ENCODE assay signal across 18 cellular contexts in genomic region chr19:19468424-19469050, GRCh38. TPM values are rescaled to one million over a fixed set of nuclear protein-coding genes. Genes with fewer than 3 reads are reported as not detected.
A peak's percentile ranks its signal among the peaks of the same experiment; 100 is the strongest.
DNase-seq lines count a peak whose midpoint lies in the region; ATAC-seq and TF ChIP-seq lines count a peak whose summit lies in the region.
"Had no signal": no experiment of that assay in that cellular context is flagged by ENCODE, and none has a peak within 500 bp of the region (broad histone marks: within the 10 kb centered on the region; RNA-seq: fewer than 3 reads in every experiment).

No MANE protein-coding gene starts in this region.

- DNase-seq in activated CD4-positive, alpha-beta T cell treated with anti-CD3 and anti-CD28 coated beads, Interleukin-2, amount 10 ng/mL, durations not matched to agents 7 days and 5 days = no peak
- no peak for DNase-seq in activated CD4-positive, alpha-beta T cell treated with anti-CD3 and anti-CD28 coated beads for 1 hour
- DNase-seq in IMR-90 (no peak), mesenchymal stem cell (peak; percentile 43), KG1 (lab: John Stamatoyannopoulos, UW) (no peak)
- DNase-seq in activated CD8-positive, alpha-beta T cell treated with anti-CD3 and anti-CD28 coated beads for 36 hours = no peak
- DNase-seq in activated CD4-positive, alpha-beta T cell treated with anti-CD3 and anti-CD28 coated beads for 48 hours = no peak
- DNase-seq: activated effector memory CD4-positive, alpha-beta T cell treated with anti-CD3 and anti-CD28 coated beads, Interleukin-2, amount 50 U/mL, for 16 hours; caudate nucleus; DMS79 treated with DMSO at 0.1 percent for 48 hours; Karpas-422; left cardiac atrium; naive B cell; NCI-H2107 had no signal

- no peak for TF ChIP-seq RAD21 in IMR-90 (IDR thresholded peaks at IDR 0.05; ENCODE audit: low read length)

- H3K27me3 Mint-ChIP-seq in activated CD4-positive, alpha-beta T cell treated with anti-CD3 and anti-CD28 coated beads, Interleukin-2, amount 10 ng/mL, durations not matched to agents 7 days and 5 days = no peaks in the 10 kb centered on the region
- H3K27me3 Mint-ChIP-seq in activated CD8-positive, alpha-beta T cell treated with anti-CD3 and anti-CD28 coated beads for 36 hours = no peaks in the 10 kb centered on the region
- H3K27me3 Mint-ChIP-seq: naive B cell had no signal

- dilution Hi-C loops in IMR-90 (cut with HindIII; ENCODE audit: low sequenced_read_pairs, unreplicated experiment) = no loop called here

- no peaks in the 10 kb centered on the region for H3K27me3 ChIP-seq in IMR-90 (ENCODE audit: control insufficient read depth, insufficient read depth, low read length)
- H3K27me3 ChIP-seq in mesenchymal stem cell (ENCODE audit: control insufficient read depth in 1 of 2, insufficient read depth in 1 of 2, low read length in 2 of 2) = no peaks in the 10 kb centered on the region
- H3K27me3 ChIP-seq: hepatocyte, tibial nerve had no signal

- no peak for ATAC-seq in IMR-90 (ENCODE audit: low read depth)
- ATAC-seq in activated CD8-positive, alpha-beta T cell treated with anti-CD3 and anti-CD28 coated beads for 36 hours = peak; percentile 47
- ATAC-seq in HG02678 (IDR thresholded peaks at IDR 0.05; ENCODE audit: unreplicated experiment) = no peak
- ATAC-seq: left cardiac atrium had no signal

- no peak overlapping the region for H3K56ac ChIP-seq in IMR-90 (ENCODE audit: extremely low read depth, insufficient read depth, low read length)

- H3K79me1 ChIP-seq in IMR-90 (ENCODE audit: low read depth in 1 of 2, low read length in 2 of 2) = peaks cover 37 to 70% of the 10 kb centered on the region in 2 experiments
- H3K79me1 ChIP-seq in mesenchymal stem cell (replicated peaks; ENCODE audit: low read length, poor library complexity, severe bottlenecking) = peaks cover 37% of the 10 kb centered on the region

- TF ChIP-seq CTCF in IMR-90 (conservative IDR thresholded peaks at IDR 0.05; ENCODE audit: low read depth, low read length) = no peak
- no peak for TF ChIP-seq CTCF in activated CD8-positive, alpha-beta T cell treated with anti-CD3 and anti-CD28 coated beads for 36 hours (IDR thresholded peaks at IDR 0.05)

- peaks cover 24% of the 10 kb centered on the region for H3K9me1 ChIP-seq in IMR-90 (ENCODE audit: insufficient read depth, low read length)

- peaks cover 53% of the 10 kb centered on the region for H3K4me1 Mint-ChIP-seq in activated CD4-positive, alpha-beta T cell treated with anti-CD3 and anti-CD28 coated beads, Interleukin-2, amount 10 ng/mL, durations not matched to agents 7 days and 5 days
- peaks cover 45% of the 10 kb centered on the region for H3K4me1 Mint-ChIP-seq in activated CD8-positive, alpha-beta T cell treated with anti-CD3 and anti-CD28 coated beads for 36 hours (ENCODE audit: low read depth)

- H2AFZ ChIP-seq in IMR-90 (replicated peaks; ENCODE audit: low read length, poor library complexity) = no peak overlapping the region
- no peak overlapping the region for H2AFZ ChIP-seq in mesenchymal stem cell (ENCODE audit: low read depth, low read length)
- H2AFZ ChIP-seq: hepatocyte had no signal

- TF ChIP-seq POLR2A in IMR-90 (IDR thresholded peaks at IDR 0.05; ENCODE audit: low read depth, low read length) = no peak

- POLR2A ChIA-PET in activated CD4-positive, alpha-beta T cell treated with anti-CD3 and anti-CD28 coated beads, Interleukin-2, amount 10 ng/mL, durations not matched to agents 7 days and 5 days (lab: Charles Lee) = no interaction called here
- POLR2A ChIA-PET in IMR-90 (lab: Charles Lee; ENCODE audit: unreplicated experiment) = no interaction called here
- POLR2A ChIA-PET in activated CD8-positive, alpha-beta T cell treated with anti-CD3 and anti-CD28 coated beads for 36 hours (lab: Charles Lee) = interaction anchor here (1.6 to 2.5 kb wide), 2 partner anchors 9 to 50 kb away, joined by 5 to 7 read pairs; no protein-coding TSS in a partner anchor

- peaks cover 35% of the 10 kb centered on the region for H3K9me3 Mint-ChIP-seq in activated CD4-positive, alpha-beta T cell treated with anti-CD3 and anti-CD28 coated beads, Interleukin-2, amount 10 ng/mL, durations not matched to agents 7 days and 5 days
- H3K9me3 Mint-ChIP-seq in activated CD8-positive, alpha-beta T cell treated with anti-CD3 and anti-CD28 coated beads for 36 hours = peaks cover 16% of the 10 kb centered on the region

- no peak overlapping the region for H3K4me3 Mint-ChIP-seq in activated CD4-positive, alpha-beta T cell treated with anti-CD3 and anti-CD28 coated beads, Interleukin-2, amount 10 ng/mL, durations not matched to agents 7 days and 5 days
- H3K4me3 Mint-ChIP-seq in activated CD8-positive, alpha-beta T cell treated with anti-CD3 and anti-CD28 coated beads for 36 hours = no peak overlapping the region

- BruUV-seq in IMR-90 (replicated peaks; lab: Mats Ljungman, UMichigan) = TSS peak; percentile 14

- H3K14ac ChIP-seq in IMR-90 (replicated peaks; ENCODE audit: low read depth, low read length) (no peak overlapping the region), mesenchymal stem cell (ENCODE audit: low read length in 2 of 2) (no peak overlapping the region)

- no peak overlapping the region for H4K91ac ChIP-seq in IMR-90 (ENCODE audit: insufficient read depth, low read depth, low read length)
- no peak overlapping the region for H4K91ac ChIP-seq in mesenchymal stem cell (ENCODE audit: low read length)

- H3K23ac ChIP-seq in IMR-90 (ENCODE audit: low read depth, low read length) (no peak overlapping the region), mesenchymal stem cell (ENCODE audit: low read length in 2 of 2) (no peak overlapping the region)

- WGBS in IMR-90 (ENCODE audit: extremely low coverage in 2 of 2, insufficient read length in 1 of 2), 2 experiments = 100% methylated on average over 1 of the region's 2 CpGs; no CpG with 5 or more reads in 1 of the 2 experiments
- 100% methylated on average over 1 of the region's 2 CpGs for WGBS in mesenchymal stem cell

- no peak overlapping the region for H2AK9ac ChIP-seq in IMR-90 (replicated peaks; ENCODE audit: low read depth, low read length, poor library complexity)

- H4K20me1 ChIP-seq in IMR-90 (ENCODE audit: insufficient read depth, low read length) = peaks cover 33% of the 10 kb centered on the region

- no peak overlapping the region for H4K5ac ChIP-seq in IMR-90 (ENCODE audit: low read depth, low read length)

- intact Hi-C loops in IMR-90 (cut with micrococcal nuclease) = no loop called here
- intact Hi-C loops in activated CD8-positive, alpha-beta T cell treated with anti-CD3 and anti-CD28 coated beads for 36 hours (cut with micrococcal nuclease) = no loop called here

- H2AK5ac ChIP-seq in IMR-90 (ENCODE audit: low read depth, low read length) (no peak overlapping the region), mesenchymal stem cell (ENCODE audit: low read length, severe bottlenecking) (no peak overlapping the region)

- H2BK15ac ChIP-seq in IMR-90 (ENCODE audit: low read depth, low read length) (no peak overlapping the region), mesenchymal stem cell (ENCODE audit: low read depth, poor library complexity, severe bottlenecking) (no peak overlapping the region)

- H3K36me3 Mint-ChIP-seq in activated CD4-positive, alpha-beta T cell treated with anti-CD3 and anti-CD28 coated beads, Interleukin-2, amount 10 ng/mL, durations not matched to agents 7 days and 5 days (ENCODE audit: low read depth) = peaks cover 77% of the 10 kb centered on the region
- peaks cover 68% of the 10 kb centered on the region for H3K36me3 Mint-ChIP-seq in activated CD8-positive, alpha-beta T cell treated with anti-CD3 and anti-CD28 coated beads for 36 hours (ENCODE audit: low read depth)

- in situ Hi-C loops in IMR-90 (cut with MboI; ENCODE audit: low sequenced_read_pairs) = no loop called here

- H3K18ac ChIP-seq in IMR-90 (ENCODE audit: low read depth, low read length) = no peak overlapping the region
- H3K18ac ChIP-seq in mesenchymal stem cell (ENCODE audit: low read depth in 1 of 2, low read length in 2 of 2) = no peak overlapping the region

- H3K9ac ChIP-seq in IMR-90 (ENCODE audit: low read depth, low read length) (no peak overlapping the region), mesenchymal stem cell (ENCODE audit: low read length) (no peak overlapping the region)

- no peak overlapping the region for H2BK12ac ChIP-seq in mesenchymal stem cell (ENCODE audit: low read length in 2 of 2)

- H2BK120ac ChIP-seq in IMR-90 (ENCODE audit: low read depth, low read length) = no peak overlapping the region
- no peak overlapping the region for H2BK120ac ChIP-seq in mesenchymal stem cell (ENCODE audit: low read depth, low read length)

- H3K4me2 ChIP-seq in IMR-90 (ENCODE audit: low read depth, low read length) = no peak overlapping the region
- no peak overlapping the region for H3K4me2 ChIP-seq in mesenchymal stem cell (ENCODE audit: low read length, poor library complexity, severe bottlenecking)
- H3K4me2 ChIP-seq: hepatocyte had no signal

- H3K4me1 ChIP-seq in IMR-90 (ENCODE audit: control insufficient read depth, insufficient read depth, low read length) (peaks cover 12% of the 10 kb centered on the region), mesenchymal stem cell (ENCODE audit: control insufficient read depth, insufficient read depth, low read depth, low read length) (peaks cover 19% of the 10 kb centered on the region)

- peaks cover 30% of the 10 kb centered on the region for H3K36me3 ChIP-seq in IMR-90 (ENCODE audit: control insufficient read depth, insufficient read depth, low read length)
- H3K36me3 ChIP-seq in mesenchymal stem cell (ENCODE audit: control insufficient read depth in 1 of 2, insufficient read depth in 2 of 2, low read depth in 1 of 2, low read length in 2 of 2) = peaks cover 43 to 49% of the 10 kb centered on the region in 2 experiments

- H3K9me3 ChIP-seq in IMR-90 (ENCODE audit: control insufficient read depth, insufficient read depth, low read length) (peaks cover 10% of the 10 kb centered on the region), mesenchymal stem cell (ENCODE audit: control insufficient read depth, low read length) (peaks cover 32% of the 10 kb centered on the region)

- no peak overlapping the region for H2BK20ac ChIP-seq in IMR-90 (ENCODE audit: low read depth, low read length)

- H3K4me3 ChIP-seq in IMR-90 (ENCODE audit: insufficient read depth, low read depth, low read length) (no peak overlapping the region), mesenchymal stem cell (ENCODE audit: insufficient read depth in 1 of 2, low read depth in 1 of 2, low read length in 2 of 2) (no peak overlapping the region)
- H3K4me3 ChIP-seq: hepatocyte, SK-N-MC, tibial nerve had no signal

- CTCF ChIA-PET in activated CD4-positive, alpha-beta T cell treated with anti-CD3 and anti-CD28 coated beads, Interleukin-2, amount 10 ng/mL, durations not matched to agents 7 days and 5 days (lab: Charles Lee) = interaction anchor here (1.2 kb wide), 1 partner anchor 23 kb away, joined by 3 read pairs; no protein-coding TSS in a partner anchor
- CTCF ChIA-PET in IMR-90 (lab: Yijun Ruan, JAX) = no interaction called here
- CTCF ChIA-PET in activated CD8-positive, alpha-beta T cell treated with anti-CD3 and anti-CD28 coated beads for 36 hours (lab: Charles Lee) = interaction anchor here (1.0 to 1.2 kb wide), 2 partner anchors 21 to 63 kb away, joined by 3 to 4 read pairs; partner anchors contain the start of gene GATAD2A

- H4K8ac ChIP-seq in IMR-90 (ENCODE audit: low read depth in 2 of 2, low read length in 2 of 2) (no peak overlapping the region), mesenchymal stem cell (ENCODE audit: low read length) (no peak overlapping the region)

- no peak overlapping the region for H3K4ac ChIP-seq in IMR-90 (ENCODE audit: low read depth, low read length)
- H3K4ac ChIP-seq in mesenchymal stem cell (ENCODE audit: low read depth in 1 of 2, low read length in 2 of 2) = no peak overlapping the region

- no peak overlapping the region for H3K27ac ChIP-seq in IMR-90 (ENCODE audit: insufficient read depth, low read length)
- no peak overlapping the region for H3K27ac ChIP-seq in mesenchymal stem cell (ENCODE audit: low read length, poor library complexity, severe bottlenecking)
- H3K27ac ChIP-seq: hepatocyte, SK-N-MC, tibial nerve had no signal

- peak overlapping the region; percentile 21 for H3K27ac Mint-ChIP-seq in activated CD4-positive, alpha-beta T cell treated with anti-CD3 and anti-CD28 coated beads, Interleukin-2, amount 10 ng/mL, durations not matched to agents 7 days and 5 days
- peak overlapping the region; percentile 41 for H3K27ac Mint-ChIP-seq in activated CD8-positive, alpha-beta T cell treated with anti-CD3 and anti-CD28 coated beads for 36 hours

- H2BK5ac ChIP-seq in IMR-90 (ENCODE audit: low read depth, low read length, poor library complexity, severe bottlenecking) (no peak overlapping the region), mesenchymal stem cell (ENCODE audit: low read depth, low read length, poor library complexity, severe bottlenecking) (no peak overlapping the region)

RNA-seq across cellular contexts. Expression of gene TSSK6, which starts 46.8 kb away (rescaled TPM):
- 1 to 10 TPM; 3.7 to 4.4 TPM for total RNA-seq in activated CD4-positive, alpha-beta T cell treated with anti-CD3 and anti-CD28 coated beads, Interleukin-2, amount 10 ng/mL, durations not matched to agents 7 days and 5 days
- 0.56 and 1.3 TPM in 2 replicates for total RNA-seq in IMR-90 (2012; rRNA removed)
- polyA plus RNA-seq in IMR-90 (2012; rRNA removed) = 2.0 and 2.2 TPM in 2 replicates
- 1.7 and 2.5 TPM in 2 replicates for polyA plus RNA-seq in IMR-90 (2012; cell fraction: cytosol; rRNA removed)
- polyA plus RNA-seq in IMR-90 (2012; cell fraction: nucleus; rRNA removed; ENCODE audit: low replicate concordance) = 0.96 and 4.6 TPM in 2 replicates
- total RNA-seq in activated CD8-positive, alpha-beta T cell treated with anti-CD3 and anti-CD28 coated beads for 36 hours = 1 to 10 TPM; 3.4 to 4.9 TPM
- 0.61 TPM for polyA plus RNA-seq in mesenchymal stem cell (2013, experiment 1 of 2)
- 0.66 TPM for polyA plus RNA-seq in mesenchymal stem cell (2013, experiment 2 of 2)

RNA-seq across cellular contexts. Expression of gene NDUFA13, which starts 47.5 kb away (rescaled TPM):
- total RNA-seq in activated CD4-positive, alpha-beta T cell treated with anti-CD3 and anti-CD28 coated beads, Interleukin-2, amount 10 ng/mL, durations not matched to agents 7 days and 5 days = 100 to 1,000 TPM; 314 to 363 TPM
- total RNA-seq in IMR-90 (2012; rRNA removed) = 30.6 and 33.6 TPM in 2 replicates
- 667 and 912 TPM in 2 replicates for polyA plus RNA-seq in IMR-90 (2012; rRNA removed)
- polyA plus RNA-seq in IMR-90 (2012; cell fraction: cytosol; rRNA removed) = 91.5 and 373 TPM in 2 replicates
- 118 and 386 TPM in 2 replicates for polyA plus RNA-seq in IMR-90 (2012; cell fraction: nucleus; rRNA removed; ENCODE audit: low replicate concordance)
- 100 to 1,000 TPM; 298 to 310 TPM for total RNA-seq in activated CD8-positive, alpha-beta T cell treated with anti-CD3 and anti-CD28 coated beads for 36 hours
- polyA plus RNA-seq in mesenchymal stem cell (2013, experiment 1 of 2) = 201 TPM
- polyA plus RNA-seq in mesenchymal stem cell (2013, experiment 2 of 2) = 201 TPM
